Comparison of ENCODE assay signal across 8 cellular contexts in the genomic region with DNA sequence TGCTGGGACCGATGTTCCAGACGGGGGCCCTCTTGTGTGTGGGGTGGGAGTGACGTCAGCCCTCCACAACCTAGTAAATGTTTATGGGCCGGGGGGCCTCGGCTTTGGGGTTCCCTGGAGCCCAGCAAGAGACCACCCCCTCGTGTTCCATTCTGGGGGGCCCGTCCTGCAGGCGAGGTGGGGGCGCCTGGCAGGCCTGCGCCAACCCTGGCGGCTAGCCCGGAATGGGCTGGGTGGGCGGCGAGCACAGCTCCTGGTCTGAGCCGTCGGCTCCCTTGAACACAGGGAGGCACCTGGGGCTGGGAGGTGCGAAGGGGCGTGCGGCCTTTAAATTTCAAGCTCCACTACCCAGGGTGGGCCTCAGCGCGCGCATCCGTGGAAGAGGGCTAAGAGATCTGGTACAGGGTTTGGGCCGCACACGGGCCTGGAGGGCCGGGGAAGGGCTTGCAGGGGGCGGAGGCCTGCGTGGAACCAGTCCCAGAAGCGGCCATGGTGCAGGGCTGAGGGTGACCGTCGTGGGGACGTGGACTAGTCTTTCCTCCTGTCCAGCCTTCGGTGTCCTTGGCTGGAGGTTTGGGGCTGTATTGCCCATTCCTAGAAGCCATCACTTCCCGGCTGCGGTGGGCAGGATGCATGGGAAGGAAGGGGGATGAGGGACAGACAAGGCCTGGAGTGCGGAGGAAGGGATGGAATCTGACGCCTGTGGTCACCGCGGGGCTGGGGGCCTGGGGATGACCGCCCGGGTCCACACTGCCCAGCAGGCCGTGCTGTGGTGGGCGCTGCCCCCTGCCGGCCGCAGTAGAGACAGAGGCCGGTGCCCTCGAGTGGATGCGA. TPM values are rescaled to one million over a fixed set of nuclear protein-coding genes. Genes with fewer than 3 reads are reported as not detected.
DNase-seq lines count a peak whose midpoint lies in the region; ATAC-seq, FAIRE-seq and TF ChIP-seq lines count a peak whose summit lies in the region.

No MANE protein-coding gene starts in this region.

- no peaks in the 10 kb centered on the region for H3F3A ChIP-seq in PC-3 (ENCODE audit: low read length, unreplicated experiment)

- no peak for FAIRE-seq in endothelial cell of umbilical vein (lab: Jason Lieb, UNC)

- H3K9ac ChIP-seq in PC-3 (ENCODE audit: low read length) (no peak overlapping the region), endothelial cell of umbilical vein (replicated peaks; ENCODE audit: extremely low read depth, insufficient read depth, low read length) (no peak overlapping the region)

- H3K9me3 ChIP-seq in PC-3 (ENCODE audit: low read length) = no peaks in the 10 kb centered on the region
- H3K9me3 ChIP-seq in endothelial cell of umbilical vein (replicated peaks; ENCODE audit: control insufficient read depth, insufficient read depth, low read length) = no peaks in the 10 kb centered on the region

- H3K4me1 Mint-ChIP-seq in natural killer cell = peaks cover 0 to 7% of the 10 kb centered on the region in 2 donors

- H2AFZ ChIP-seq in PC-3 (ENCODE audit: low read length) (no peak overlapping the region), endothelial cell of umbilical vein (ENCODE audit: low read depth, low read length) (no peak overlapping the region)

- H3K4me3 Mint-ChIP-seq in natural killer cell = no peak overlapping the region

- peak; percentile 38 for DNase-seq in activated CD4-positive, alpha-beta T cell treated with anti-CD3 and anti-CD28 coated beads for 48 hours
- DNase-seq in activated CD4-positive, alpha-beta T cell treated with anti-CD3 and anti-CD28 coated beads, Interleukin-2, amount 50 U/mL, for 1 hour = no peak
- DNase-seq in PC-3 (peak; percentile 60), endothelial cell of umbilical vein (ENCODE audit: low read depth, low spot score) (peak; percentile 33), natural killer cell (no peak), H4 (ENCODE audit: low spot score) (no peak)

- POLR2A ChIA-PET in PC-3 (lab: Charles Lee; ENCODE audit: unreplicated experiment) (no interaction called here), endothelial cell of umbilical vein (lab: Charles Lee) (no interaction called here)

- no peaks in the 10 kb centered on the region for H3K36me3 Mint-ChIP-seq in natural killer cell

- H3K36me3 ChIP-seq in PC-3 (ENCODE audit: low read depth, low read length) (peaks cover 6% of the 10 kb centered on the region; the same call in 1 of the 2 replicates), endothelial cell of umbilical vein (ENCODE audit: control insufficient read depth in 2 of 2, extremely low read depth in 1 of 2, insufficient read depth in 2 of 2, low read length in 2 of 2) (peaks cover 0 to 12% of the 10 kb centered on the region in 2 experiments)

- H3K79me2 ChIP-seq in PC-3 (ENCODE audit: low read length) (no peaks in the 10 kb centered on the region), endothelial cell of umbilical vein (ENCODE audit: control insufficient read depth, insufficient read depth, low read length) (no peaks in the 10 kb centered on the region)

- CTCF ChIA-PET in PC-3 (lab: Charles Lee) (interaction anchor here (0.6 to 2.9 kb wide), 2 partner anchors 71 to 88 kb away, joined by 5 to 23 read pairs; a partner anchor contains a TSS), endothelial cell of umbilical vein (lab: Charles Lee) (interaction anchor here (0.7 to 5.0 kb wide), 5 partner anchors 40 to 130 kb away, joined by 3 to 76 read pairs (median 5); a partner anchor contains a TSS)

- no TSS peak for BruUV-seq in PC-3 (replicated peaks; lab: Mats Ljungman, UMichigan)
- no TSS peak for BruUV-seq in endothelial cell of umbilical vein (replicated peaks; lab: Mats Ljungman, UMichigan)

- peak; percentile 35 for TF ChIP-seq POLR2A in endothelial cell of umbilical vein (IDR thresholded peaks at IDR 0.05; ENCODE audit: low read depth, low read length)

- TF ChIP-seq CTCF in PC-3 (conservative IDR thresholded peaks at IDR 0.05; ENCODE audit: low read depth, low read length) (peak; percentile 96), endothelial cell of umbilical vein (IDR thresholded peaks at IDR 0.05; ENCODE audit: extremely low read depth in 1 of 2, insufficient read depth in 1 of 2, low read depth in 1 of 2, low read length in 2 of 2) (peak; percentile 80 to 92), natural killer cell (IDR thresholded peaks at IDR 0.05) (peak; percentile 52)

- H3K27me3 Mint-ChIP-seq in natural killer cell (ENCODE audit: low read depth in 2 of 2) = peaks cover 0 to 3% of the 10 kb centered on the region in 2 donors

- dilution Hi-C loops in endothelial cell of umbilical vein (cut with MboI; ENCODE audit: extremely low pct_ligation_motif_present, low sequenced_read_pairs) = no loop called here

- H3K9me2 ChIP-seq in PC-3 (replicated peaks; ENCODE audit: low read length) = no peaks in the 10 kb centered on the region

- H4K20me1 ChIP-seq in PC-3 (ENCODE audit: low read length) (no peaks in the 10 kb centered on the region), endothelial cell of umbilical vein (replicated peaks; ENCODE audit: control insufficient read depth, extremely low read depth, insufficient read depth, low read length) (no peaks in the 10 kb centered on the region)

- intact Hi-C loops in PC-3 (cut with micrococcal nuclease) = loop anchor here (1.0 to 5.0 kb wide), 3 partner anchors 70 to 119 kb away; a partner anchor contains a TSS
- intact Hi-C loops in endothelial cell of umbilical vein (cut with micrococcal nuclease) = loop anchor here (1.0 kb wide), 1 partner anchor 88 kb away; no protein-coding TSS in a partner anchor
- intact Hi-C loops in natural killer cell (cut with micrococcal nuclease) = loop anchor here (2.0 kb wide), 1 partner anchor 87 kb away; a partner anchor contains a TSS

- H3K4me2 ChIP-seq in PC-3 (ENCODE audit: low read length) = no peak overlapping the region
- no peak overlapping the region for H3K4me2 ChIP-seq in endothelial cell of umbilical vein (ENCODE audit: insufficient read depth, low read length)

- H3K27me3 ChIP-seq in PC-3 (ENCODE audit: low read length) (0 out of 2 replicates have a peak, but pooled peaks cover 4% of the 10 kb centered on the region), endothelial cell of umbilical vein (ENCODE audit: control insufficient read depth in 2 of 2, insufficient read depth in 2 of 2, low read length in 2 of 2) (no peaks in the 10 kb centered on the region)

- H3K4me1 ChIP-seq in PC-3 (ENCODE audit: insufficient read depth, low read length) (no peaks in the 10 kb centered on the region), endothelial cell of umbilical vein (ENCODE audit: control insufficient read depth, extremely low read depth, insufficient read depth, low read length) (peaks cover 19% of the 10 kb centered on the region)

- H3K9me1 ChIP-seq in endothelial cell of umbilical vein (replicated peaks; ENCODE audit: control insufficient read depth, extremely low read depth, insufficient read depth, low read length) = no peaks in the 10 kb centered on the region

- no peaks in the 10 kb centered on the region for H3K9me3 Mint-ChIP-seq in natural killer cell

- H3K27ac Mint-ChIP-seq in natural killer cell = peak overlapping the region in 1 of 2 donors; percentile 58

- H3K27ac ChIP-seq in PC-3 (ENCODE audit: low read length) (no peak overlapping the region), endothelial cell of umbilical vein (ENCODE audit: insufficient read depth, low read depth, low read length) (no peak overlapping the region)

- ATAC-seq in PC-3 (peak; percentile 76), natural killer cell (peak; percentile 23 to 76 (median 67)), GM21423 (IDR thresholded peaks at IDR 0.05; ENCODE audit: unreplicated experiment) (no peak), GM18511 (IDR thresholded peaks at IDR 0.05; ENCODE audit: unreplicated experiment) (no peak)

- H3K4me3 ChIP-seq in PC-3 (ENCODE audit: low read length) = no peak overlapping the region
- H3K4me3 ChIP-seq in endothelial cell of umbilical vein (replicated peaks in 1 of 3; ENCODE audit: insufficient read depth in 1 of 3, low read depth in 1 of 3, low read length in 3 of 3) = no peak overlapping the region

RNA-seq across cellular contexts. Expression of a gene that starts 11.4 kb away (rescaled TPM):
- total RNA-seq in PC-3 (2014; rRNA removed) = 556 and 669 TPM in 2 replicates
- total RNA-seq in endothelial cell of umbilical vein = 281 and 283 TPM in 2 replicates
- 876 and 1,690 TPM in 2 replicates for polyA plus RNA-seq in endothelial cell of umbilical vein
- polyA plus RNA-seq in endothelial cell of umbilical vein (2011; cell fraction: cytosol; rRNA removed) = 491 and 683 TPM in 2 replicates
- polyA plus RNA-seq in endothelial cell of umbilical vein (2011; cell fraction: nucleus; rRNA removed) = 195 and 273 TPM in 2 replicates
- polyA plus RNA-seq in endothelial cell of umbilical vein (2012) = 256 and 303 TPM in 2 replicates
- 50.8 and 68.0 TPM in 2 replicates for polyA minus RNA-seq in endothelial cell of umbilical vein
- polyA minus RNA-seq in endothelial cell of umbilical vein (2011; cell fraction: cytosol; rRNA and poly(A)+ RNA removed) = 39.5 TPM
- polyA minus RNA-seq in endothelial cell of umbilical vein (2011; cell fraction: nucleus; rRNA and poly(A)+ RNA removed) = 16.4 and 23.1 TPM in 2 replicates
- total RNA-seq in natural killer cell = 100 to 1,000 TPM; 111 to 115 (median 113) TPM
- 281 and 301 TPM in 2 replicates for total RNA-seq in H4 (2014; rRNA removed; shearing (Covaris generic))

RNA-seq across cellular contexts. Expression of a gene that starts 12.5 kb away (rescaled TPM):
- total RNA-seq in PC-3 (2014; rRNA removed) (7.8 and 8.3 TPM in 2 replicates), endothelial cell of umbilical vein (4.4 and 4.7 TPM in 2 replicates), natural killer cell (10 to 100 TPM; 21.1 to 26.3 (median 24.2) TPM)
- 6.9 and 8.9 TPM in 2 replicates for polyA plus RNA-seq in endothelial cell of umbilical vein
- polyA plus RNA-seq in endothelial cell of umbilical vein (2011; cell fraction: cytosol; rRNA removed) = 2.1 and 3.2 TPM in 2 replicates
- polyA plus RNA-seq in endothelial cell of umbilical vein (2011; cell fraction: nucleus; rRNA removed) = 21.6 TPM in 2 replicates
- polyA plus RNA-seq in endothelial cell of umbilical vein (2012) = 2.1 and 2.6 TPM in 2 replicates
- polyA minus RNA-seq in endothelial cell of umbilical vein = 1.9 and 3.9 TPM in 2 replicates
- polyA minus RNA-seq in endothelial cell of umbilical vein (2011; cell fraction: cytosol; rRNA and poly(A)+ RNA removed) = 0.72 TPM
- polyA minus RNA-seq in endothelial cell of umbilical vein (2011; cell fraction: nucleus; rRNA and poly(A)+ RNA removed) = 4.0 and 4.6 TPM in 2 replicates
- 1.0 and 3.1 TPM in 2 replicates for total RNA-seq in H4 (2014; rRNA removed; shearing (Covaris generic))

RNA-seq across cellular contexts. Expression of a gene that starts 21.8 kb away (rescaled TPM):
- total RNA-seq in PC-3 (2014; rRNA removed) = 0.35 TPM in 1 of 2 replicates, not detected in the other
- total RNA-seq in endothelial cell of umbilical vein = not detected in 2 replicates
- not detected in 2 replicates for polyA plus RNA-seq in endothelial cell of umbilical vein
- not detected in 2 replicates for polyA plus RNA-seq in endothelial cell of umbilical vein (2011; cell fraction: cytosol; rRNA removed)
- not detected in 2 replicates for polyA plus RNA-seq in endothelial cell of umbilical vein (2011; cell fraction: nucleus; rRNA removed)
- polyA plus RNA-seq in endothelial cell of umbilical vein (2012) = not detected in 2 replicates
- polyA minus RNA-seq in endothelial cell of umbilical vein = not detected in 2 replicates
- polyA minus RNA-seq in endothelial cell of umbilical vein (2011; cell fraction: cytosol; rRNA and poly(A)+ RNA removed) = not detected
- not detected in 2 replicates for polyA minus RNA-seq in endothelial cell of umbilical vein (2011; cell fraction: nucleus; rRNA and poly(A)+ RNA removed)
- 1 to 10 TPM; 1.2 to 3.9 (median 2.3) TPM for total RNA-seq in natural killer cell
- total RNA-seq in H4 (2014; rRNA removed; shearing (Covaris generic)) = not detected in 2 replicates

RNA-seq across cellular contexts. Expression of a gene that starts 21.9 kb away (rescaled TPM):
- total RNA-seq in PC-3 (2014; rRNA removed) (255 and 280 TPM in 2 replicates), endothelial cell of umbilical vein (6.1 and 6.9 TPM in 2 replicates), natural killer cell (10 to 100 TPM; 34.0 to 41.6 (median 38.3) TPM)
- 8.9 and 11.3 TPM in 2 replicates for polyA plus RNA-seq in endothelial cell of umbilical vein
- 1.5 and 3.3 TPM in 2 replicates for polyA plus RNA-seq in endothelial cell of umbilical vein (2011; cell fraction: cytosol; rRNA removed)
- 26.1 and 29.4 TPM in 2 replicates for polyA plus RNA-seq in endothelial cell of umbilical vein (2011; cell fraction: nucleus; rRNA removed)
- polyA plus RNA-seq in endothelial cell of umbilical vein (2012) = 2.4 and 4.4 TPM in 2 replicates
- polyA minus RNA-seq in endothelial cell of umbilical vein = 1.8 and 2.1 TPM in 2 replicates
- polyA minus RNA-seq in endothelial cell of umbilical vein (2011; cell fraction: cytosol; rRNA and poly(A)+ RNA removed) = not detected
- polyA minus RNA-seq in endothelial cell of umbilical vein (2011; cell fraction: nucleus; rRNA and poly(A)+ RNA removed) = 3.8 and 5.6 TPM in 2 replicates
- total RNA-seq in H4 (2014; rRNA removed; shearing (Covaris generic)) = 0.08 and 0.66 TPM in 2 replicates

RNA-seq across cellular contexts. Expression of a gene that starts 40.9 kb away (rescaled TPM):
- total RNA-seq in PC-3 (2014; rRNA removed) (7.7 and 7.8 TPM in 2 replicates), endothelial cell of umbilical vein (not detected in 2 replicates), natural killer cell (not detected)
- polyA plus RNA-seq in endothelial cell of umbilical vein = not detected in 2 replicates
- polyA plus RNA-seq in endothelial cell of umbilical vein (2011; cell fraction: cytosol; rRNA removed) = not detected in 2 replicates
- polyA plus RNA-seq in endothelial cell of umbilical vein (2011; cell fraction: nucleus; rRNA removed) = not detected in 2 replicates
- polyA plus RNA-seq in endothelial cell of umbilical vein (2012) = not detected in 2 replicates
- not detected in 2 replicates for polyA minus RNA-seq in endothelial cell of umbilical vein
- not detected for polyA minus RNA-seq in endothelial cell of umbilical vein (2011; cell fraction: cytosol; rRNA and poly(A)+ RNA removed)
- polyA minus RNA-seq in endothelial cell of umbilical vein (2011; cell fraction: nucleus; rRNA and poly(A)+ RNA removed) = not detected in 2 replicates
- not detected in 2 replicates for total RNA-seq in H4 (2014; rRNA removed; shearing (Covaris generic))

Comparison
In these comparisons a context has a peak if more than half of its experiments do, and no peak if none do; other contexts are left out.
1. DNase-seq: peak in activated CD4-positive, alpha-beta T cell treated with anti-CD3 and anti-CD28 coated beads for 48 hours (single experiment), PC-3 (single experiment) and endothelial cell of umbilical vein (single experiment); none in activated CD4-positive, alpha-beta T cell treated with anti-CD3 and anti-CD28 coated beads, Interleukin-2, amount 50 U/mL, for 1 hour (single experiment), natural killer cell (single experiment) and H4 (single experiment).
2. ATAC-seq: peak in PC-3 (single experiment) and natural killer cell (3 of 3); none in GM21423 (single experiment) and GM18511 (single experiment).
3. Peak in every context shown above with its lines, with median percentiles within 50 percentile points of each other: CTCF ChIP-seq.